In the genomic region with DNA sequence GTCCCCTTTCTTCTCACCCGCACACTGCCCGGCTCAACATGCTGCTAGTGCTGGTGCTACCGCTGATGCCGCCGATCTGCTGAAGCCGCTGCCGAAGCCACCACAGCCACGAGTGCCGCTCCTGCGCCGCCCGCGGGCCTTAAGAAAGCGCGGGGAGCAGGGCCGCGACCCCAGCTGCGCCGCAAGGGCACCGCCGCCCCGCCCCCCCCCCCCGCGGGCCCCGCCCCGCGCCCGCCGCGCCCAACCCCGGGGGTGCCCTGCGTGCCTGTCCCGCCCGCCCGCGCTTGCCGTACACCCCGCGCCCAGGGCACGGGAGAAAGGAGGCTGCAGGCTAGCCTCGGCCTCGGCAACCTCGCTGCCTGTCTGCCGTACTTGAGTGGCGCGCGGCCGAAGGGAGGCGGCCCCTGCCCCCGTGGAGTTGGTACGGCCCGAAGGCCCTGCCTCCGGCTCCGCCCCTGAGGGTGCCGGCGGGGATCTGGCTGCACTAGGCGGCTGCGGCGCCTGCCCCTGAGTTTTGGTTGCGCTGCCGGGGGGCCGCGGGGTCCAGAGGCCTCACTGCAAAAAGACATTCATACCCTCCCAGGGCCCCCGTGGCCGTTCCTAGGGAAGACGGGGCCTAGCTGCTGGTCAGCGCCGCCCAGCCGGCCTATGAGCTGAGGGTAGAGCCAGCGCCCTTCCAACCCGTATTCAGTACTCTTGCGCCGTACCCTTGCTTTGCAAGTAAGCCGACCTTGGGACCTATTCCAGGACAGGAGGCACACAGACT, we compare ENCODE assay signal across 8 cellular contexts. TPM values are rescaled to one million over a fixed set of nuclear protein-coding genes. Genes with fewer than 3 reads are reported as not detected.
DNase-seq lines count a peak whose midpoint lies in the region; ATAC-seq and TF ChIP-seq lines count a peak whose summit lies in the region.

A gene (minus strand): TSS at position 114 of the 766 bp plus-strand sequence. CDS start 74 bp downstream, at position 40.

- peak within 1 kb of the TSS; percentile 72 for H3K4me3 ChIP-seq in epithelial cell of proximal tubule (ENCODE audit: low read depth, low read length)

- DNase-seq in DMS 273 treated with DMSO at 0.1 percent for 48 hours (lab: John Stamatoyannopoulos, UW) (peak; percentile 71), HuH-7 (ENCODE audit: low spot score) (peak; percentile 83), OCI-M1 (lab: John Stamatoyannopoulos, UW) (peak; percentile 90), activated T-cell treated with anti-CD3 and anti-CD28 coated beads for 4 hours (peak; percentile 68), epithelial cell of proximal tubule (ENCODE audit: low read depth) (no peak), mucosa of gallbladder (ENCODE audit: low spot score) (peak; percentile 79)
- DNase-seq in stimulated activated CD8-positive, alpha-beta memory T cell treated with anti-CD3 and anti-CD28 coated beads, Interleukin-4, amount 100 ng/mL, for 4 hours (ENCODE audit: low read depth in 2 of 2, low spot score in 1 of 2), result peak; percentile 52 to 58

- ATAC-seq in GM21515 (IDR thresholded peaks at IDR 0.05; ENCODE audit: unreplicated experiment), result peak; percentile 73

- TF ChIP-seq CTCF in epithelial cell of proximal tubule (conservative IDR thresholded peaks at IDR 0.05; ENCODE audit: low read depth, low read length), result no peak

RNA-seq across cellular contexts. Expression of the gene that starts here (rescaled TPM):
- total RNA-seq in epithelial cell of proximal tubule (91.4 and 93.9 TPM in 2 replicates), mucosa of gallbladder (189 TPM)
